8 cellular contexts compared by ENCODE assay signal in the genomic region with DNA sequence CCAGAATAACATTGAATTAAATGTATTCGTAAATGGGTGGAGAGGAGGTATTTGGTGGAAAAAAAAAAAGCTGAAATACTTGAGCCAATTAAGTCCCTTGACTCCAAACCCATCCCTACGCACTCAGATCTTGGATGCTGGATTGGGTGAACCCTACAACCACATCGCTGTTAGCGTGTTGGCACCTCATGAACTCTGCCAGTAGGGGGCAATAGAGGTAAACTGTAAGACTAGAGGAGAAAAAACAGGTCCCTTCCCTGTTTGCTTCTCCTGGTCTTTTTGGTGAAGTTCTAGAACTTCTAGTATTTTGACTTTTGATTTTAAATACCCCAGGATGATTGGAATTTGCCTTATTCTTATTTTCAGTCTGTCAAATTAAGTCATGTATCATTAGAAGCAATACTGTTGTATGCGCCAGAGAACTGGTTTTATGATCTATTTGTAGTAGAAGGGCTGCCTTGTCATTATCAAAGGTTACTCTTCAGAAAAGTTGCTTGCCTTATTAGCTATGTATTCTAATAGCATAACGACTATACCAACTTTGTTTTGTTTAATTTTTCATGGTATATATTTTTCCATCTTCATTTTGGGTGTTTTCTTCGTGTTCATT. TPM values are rescaled to one million over a fixed set of nuclear protein-coding genes. Genes with fewer than 3 reads are reported as not detected.
DNase-seq lines count a peak whose midpoint lies in the region; ATAC-seq lines count a peak whose summit lies in the region.

No MANE protein-coding gene starts in this region.

- H3K9me3 ChIP-seq in iPS DF 6.9 (ENCODE audit: control insufficient read depth, insufficient read depth, low read length): no peaks in the 10 kb centered on the region

- no peak overlapping the region for H3K27ac Mint-ChIP-seq in activated T-cell treated with anti-CD3 and anti-CD28 coated beads, Interleukin-2, amount 50 U/mL, for 72 hours

- H3K27me3 ChIP-seq in iPS DF 6.9 (ENCODE audit: control insufficient read depth, insufficient read depth, low read length): no peaks in the 10 kb centered on the region

- no peaks in the 10 kb centered on the region for H3K36me3 Mint-ChIP-seq in activated T-cell treated with anti-CD3 and anti-CD28 coated beads, Interleukin-2, amount 50 U/mL, for 72 hours (ENCODE audit: insufficient read depth in 2 of 2)

- ATAC-seq in GM19328 (IDR thresholded peaks at IDR 0.05; ENCODE audit: unreplicated experiment) (peak; percentile 83), HG03139 (IDR thresholded peaks at IDR 0.05; ENCODE audit: unreplicated experiment) (peak; percentile 93)
- peak; percentile 54 to 60 for ATAC-seq in activated T-cell treated with anti-CD3 and anti-CD28 coated beads, Interleukin-2, amount 50 U/mL, for 72 hours (replicated peaks in 1 of 2)

- H3K27ac ChIP-seq in iPS DF 6.9 (ENCODE audit: low read length): no peak overlapping the region

- H3K4me3 Mint-ChIP-seq in activated T-cell treated with anti-CD3 and anti-CD28 coated beads, Interleukin-2, amount 50 U/mL, for 72 hours: no peak overlapping the region

- no peaks in the 10 kb centered on the region for H3K36me3 ChIP-seq in iPS DF 6.9 (ENCODE audit: control insufficient read depth, insufficient read depth, low read length)

- H3K4me1 ChIP-seq in iPS DF 6.9 (ENCODE audit: control insufficient read depth, insufficient read depth, low read length): no peaks in the 10 kb centered on the region

- H3K27me3 Mint-ChIP-seq in activated T-cell treated with anti-CD3 and anti-CD28 coated beads, Interleukin-2, amount 50 U/mL, for 72 hours (ENCODE audit: low read depth): peaks cover 9% of the 10 kb centered on the region

- WGBS in iPS DF 6.9 (ENCODE audit: insufficient coverage, insufficient read length): no CpG with 5 or more reads among the region's 7 CpGs

- DNase-seq in EL: peak; percentile 21
- DNase-seq in NCI-H2196 treated with DMSO at 0.1 percent for 48 hours (lab: John Stamatoyannopoulos, UW; ENCODE audit: unreplicated experiment): peak; percentile 0
- peak; percentile 37 to 39 for DNase-seq in activated T-cell treated with anti-CD3 and anti-CD28 coated beads, Interleukin-2, amount 50 U/mL, for 72 hours
- DNase-seq in iPS DF 6.9 (ENCODE audit: low read depth, low spot score): peak; percentile 83
- DNase-seq in stimulated activated CD4-positive, alpha-beta T cell treated with anti-CD3 and anti-CD28 coated beads, Interleukin-4, amount 100 ng/mL, for 1 hour: peak; percentile 13
- DNase-seq in stimulated activated naive CD4-positive, alpha-beta T cell treated with Interleukin-2 at 50 U/mL for 16 hours (lab: John Stamatoyannopoulos, UW): no peak

- no peaks in the 10 kb centered on the region for H3K4me1 Mint-ChIP-seq in activated T-cell treated with anti-CD3 and anti-CD28 coated beads, Interleukin-2, amount 50 U/mL, for 72 hours (ENCODE audit: low read depth)

- H3K9me3 Mint-ChIP-seq in activated T-cell treated with anti-CD3 and anti-CD28 coated beads, Interleukin-2, amount 50 U/mL, for 72 hours: no peaks in the 10 kb centered on the region

- no peak overlapping the region for H3K4me3 ChIP-seq in iPS DF 6.9 (ENCODE audit: low read length)

RNA-seq across cellular contexts. Expression of a gene that starts 1.9 kb away (rescaled TPM):
- not detected for total RNA-seq in activated T-cell treated with anti-CD3 and anti-CD28 coated beads, Interleukin-2, amount 50 U/mL, for 72 hours

RNA-seq across cellular contexts. Expression of a gene that starts 35.1 kb away (rescaled TPM):
- not detected for total RNA-seq in activated T-cell treated with anti-CD3 and anti-CD28 coated beads, Interleukin-2, amount 50 U/mL, for 72 hours

RNA-seq across cellular contexts. Expression of a gene that starts 57.0 kb away (rescaled TPM):
- total RNA-seq in activated T-cell treated with anti-CD3 and anti-CD28 coated beads, Interleukin-2, amount 50 U/mL, for 72 hours: not detected
